ENCODE assay signal across 8 cellular contexts in the genomic region with DNA sequence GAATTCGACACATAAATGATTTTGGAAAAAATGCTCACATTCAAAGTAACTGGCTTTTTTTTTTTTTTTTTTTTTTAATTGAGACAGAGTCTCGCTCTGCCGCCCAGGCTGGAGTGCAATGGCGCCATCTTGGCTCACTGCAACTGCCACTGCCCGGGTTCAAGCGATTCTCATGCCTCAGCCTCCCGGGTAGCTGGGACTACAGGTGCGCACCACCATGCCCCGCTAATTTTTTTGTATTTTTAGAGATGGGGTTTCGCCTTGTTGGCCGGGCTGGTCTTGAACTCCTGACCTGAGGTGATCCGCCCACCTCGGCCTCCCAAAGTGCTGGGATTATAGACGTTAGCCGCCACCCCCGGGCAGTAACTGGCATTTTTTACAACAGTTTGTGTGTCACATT.
DNase-seq lines count a peak whose midpoint lies in the region; ATAC-seq, FAIRE-seq and TF ChIP-seq lines count a peak whose summit lies in the region.
"Not testable (repeated sequence)": the region's sequence is repeated elsewhere in the genome, so short reads cannot be mapped to it uniquely, and the experiment has no call there.

No MANE protein-coding gene starts in this region.

- not testable (repeated sequence) for H3K4me3 ChIP-seq in PC-9; K562; mammary epithelial cell (replicated peaks in 1 of 3; ENCODE audit: insufficient read depth in 1 of 3, low read depth in 2 of 3, low read length in 3 of 3); parathyroid adenoma (ENCODE audit: low read depth, low read length); suprapubic skin

- dilution Hi-C loops in mammary epithelial cell (cut with HindIII; ENCODE audit: low sequenced_read_pairs) = not testable (repeated sequence)

- not testable (repeated sequence) for TF ChIP-seq CTCF in C4-2B (conservative IDR thresholded peaks at IDR 0.05); PC-9 (conservative IDR thresholded peaks at IDR 0.05); VCaP (conservative IDR thresholded peaks at IDR 0.05); K562 (IDR thresholded peaks at IDR 0.05 in 2 of 3, conservative IDR thresholded peaks at IDR 0.05 in 1 of 3; ENCODE audit: insufficient read depth in 2 of 3, low read depth in 1 of 3, low read length in 3 of 3); mammary epithelial cell (conservative IDR thresholded peaks at IDR 0.05 in 1 of 2, IDR thresholded peaks at IDR 0.05 in 1 of 2; ENCODE audit: extremely low read depth in 1 of 2, insufficient read depth in 1 of 2, low read depth in 1 of 2, low read length in 2 of 2); parathyroid adenoma (IDR thresholded peaks at IDR 0.05); suprapubic skin (IDR thresholded peaks at IDR 0.05); type B pancreatic cell (conservative IDR thresholded peaks at IDR 0.05)

- not testable (repeated sequence) for ATAC-seq in K562

- H3K4me2 ChIP-seq in PC-9 (peak overlapping the region; percentile 66), mammary epithelial cell (ENCODE audit: insufficient read depth, low read depth, low read length) (peak overlapping the region; percentile 6), parathyroid adenoma (ENCODE audit: low read length) (peak overlapping the region; percentile 52)
- H3K4me2 ChIP-seq in K562 (ENCODE audit: insufficient read depth, low read length) = not testable (repeated sequence)

- H3K9me2 ChIP-seq in PC-9 (ENCODE audit: insufficient read depth) = not testable (repeated sequence)

- POLR2A ChIA-PET in PC-9 (lab: Charles Lee; ENCODE audit: unreplicated experiment) = not testable (repeated sequence)
- POLR2A ChIA-PET in K562 (lab: Yijun Ruan, JAX) = interaction anchor here (0.9 kb wide), 1 partner anchor 9 kb away, joined by 6 read pairs; no protein-coding TSS in a partner anchor

- H3K27ac ChIP-seq in C4-2B (peak overlapping the region; percentile 9), VCaP (peak overlapping the region; percentile 59), suprapubic skin (peak overlapping the region; percentile 32)
- H3K27ac ChIP-seq in PC-9; K562 (ENCODE audit: extremely low read depth, low read depth, low read length); mammary epithelial cell (ENCODE audit: insufficient read depth, low read depth, low read length); parathyroid adenoma: not testable (repeated sequence)

- in situ Hi-C loops in K562 (cut with MboI); mammary epithelial cell (cut with MboI; ENCODE audit: low sequenced_read_pairs in 2 of 2): not testable (repeated sequence)

- 43% methylated on average over 11 of the region's 16 CpGs for whole genome bisulfite sequencing in K562 (ENCODE audit: insufficient coverage, low coverage, missing lambda C conversion rate)
- 59% methylated on average over 16 of the region's 16 CpGs for WGBS in mammary epithelial cell (ENCODE audit: low coverage, missing lambda C conversion rate)
- 66% methylated on average over 16 of the region's 16 CpGs for WGBS in suprapubic skin

- H3K36me3 Mint-ChIP-seq in type B pancreatic cell = not testable (repeated sequence)

- not testable (repeated sequence) for FAIRE-seq in K562 (lab: Jason Lieb, UNC)

- peaks cover 27% of the 10 kb centered on the region for H3K27me3 Mint-ChIP-seq in type B pancreatic cell

- not testable (repeated sequence) for H3K36me3 ChIP-seq in PC-9 (ENCODE audit: low read depth); K562 (ENCODE audit: control insufficient read depth, insufficient read depth, low read length); mammary epithelial cell (ENCODE audit: insufficient read depth, low read length); parathyroid adenoma (ENCODE audit: control insufficient read depth, insufficient read depth, low read length); suprapubic skin

- not testable (repeated sequence) for H2AFZ ChIP-seq in PC-9; K562 (ENCODE audit: low read depth, low read length); mammary epithelial cell (ENCODE audit: low read depth, low read length); parathyroid adenoma

- TF ChIP-seq POLR2A in K562 (conservative IDR thresholded peaks at IDR 0.05); suprapubic skin (IDR thresholded peaks at IDR 0.05): not testable (repeated sequence)

- H3K79me2 ChIP-seq in PC-9 (ENCODE audit: low read depth); K562 (ENCODE audit: control insufficient read depth, insufficient read depth, low read length); mammary epithelial cell (ENCODE audit: insufficient read depth, low read length); parathyroid adenoma: not testable (repeated sequence)

- H3K4me1 Mint-ChIP-seq in type B pancreatic cell (ENCODE audit: unreplicated experiment) = not testable (repeated sequence)

- not testable (repeated sequence) for TF ChIP-seq EP300 in K562 (IDR thresholded peaks at IDR 0.05; ENCODE audit: low read length); suprapubic skin (IDR thresholded peaks at IDR 0.05)

- not testable (repeated sequence) for H3K27me3 ChIP-seq in PC-9 (ENCODE audit: insufficient read depth, low read depth); K562 (ENCODE audit: control insufficient read depth in 2 of 2, insufficient read depth in 2 of 2, low read length in 2 of 2); mammary epithelial cell (ENCODE audit: insufficient read depth, low read length); parathyroid adenoma (ENCODE audit: control insufficient read depth, insufficient read depth, low read length); suprapubic skin

- H3K9me1 ChIP-seq in K562 (ENCODE audit: control insufficient read depth, insufficient read depth, low read length) = not testable (repeated sequence)

- not testable (repeated sequence) for H3K9ac ChIP-seq in K562 (ENCODE audit: insufficient read depth in 1 of 2, low read depth in 2 of 2, low read length in 2 of 2); mammary epithelial cell (ENCODE audit: insufficient read depth, low read length); parathyroid adenoma

- not testable (repeated sequence) for H3K9me3 ChIP-seq in PC-9 (ENCODE audit: insufficient read depth, low read depth); K562 (replicated peaks; ENCODE audit: control insufficient read depth, insufficient read depth, low read depth, low read length); mammary epithelial cell (replicated peaks; ENCODE audit: insufficient read depth, low read length); parathyroid adenoma (ENCODE audit: control insufficient read depth, low read length); suprapubic skin

- not testable (repeated sequence) for H3K9me3 Mint-ChIP-seq in type B pancreatic cell

- H4K20me1 ChIP-seq in PC-9 (ENCODE audit: insufficient read depth); K562 (replicated peaks; ENCODE audit: control insufficient read depth, insufficient read depth, low read length); mammary epithelial cell (ENCODE audit: insufficient read depth, low read length): not testable (repeated sequence)

- CTCF ChIA-PET in PC-9 (lab: Charles Lee) = interaction anchor here (1.5 kb wide), 1 partner anchor 53 kb away, joined by 8 read pairs; no protein-coding TSS in a partner anchor
- CTCF ChIA-PET in K562 (lab: Yijun Ruan, JAX; ENCODE audit: low intra/inter-chr PET ratio); mammary epithelial cell (lab: Charles Lee; ENCODE audit: low non-redundant PET): not testable (repeated sequence)

- peak overlapping the region; percentile 49 for H3K27ac Mint-ChIP-seq in type B pancreatic cell

- H3F3A ChIP-seq in PC-9 (ENCODE audit: insufficient read depth, low read depth) = not testable (repeated sequence)

- peaks cover 26% of the 10 kb centered on the region for H3K4me1 ChIP-seq in PC-9 (replicated peaks; ENCODE audit: insufficient read depth)
- not testable (repeated sequence) for H3K4me1 ChIP-seq in K562 (replicated peaks in 1 of 2; ENCODE audit: control insufficient read depth in 2 of 2, insufficient read depth in 2 of 2, low read length in 2 of 2); mammary epithelial cell (ENCODE audit: insufficient read depth, low read length); parathyroid adenoma; suprapubic skin

- H3K4me3 Mint-ChIP-seq in type B pancreatic cell = not testable (repeated sequence)

- TF ChIP-seq RAD21 in K562 (CRISPR knock-in tag; conservative IDR thresholded peaks at IDR 0.05 in 1 of 2, IDR thresholded peaks at IDR 0.05 in 1 of 2) = not testable (repeated sequence)

- BruUV-seq in PC-9 (replicated peaks; lab: Mats Ljungman, UMichigan); K562 (replicated peaks; lab: Mats Ljungman, UMichigan); mammary epithelial cell (replicated peaks; lab: Mats Ljungman, UMichigan): not testable (repeated sequence)

- intact Hi-C loops in PC-9 (cut with micrococcal nuclease; ENCODE audit: unreplicated experiment) = loop anchor here (5.0 kb wide), 1 partner anchor 33 kb away; no protein-coding TSS in a partner anchor
- intact Hi-C loops in K562 (cut with micrococcal nuclease); mammary epithelial cell (cut with micrococcal nuclease): not testable (repeated sequence)

- DNase-seq in PC-9; K562 (ENCODE audit: extremely low read depth in 1 of 4, low spot score in 3 of 4); mammary epithelial cell; type B pancreatic cell (ENCODE audit: extremely low spot score, unreplicated experiment): not testable (repeated sequence)
- peak in 1 of 2 donors; percentile 39 for DNase-seq in suprapubic skin (ENCODE audit: low spot score in 2 of 2)

TF ChIP-seq in K562, 482 proteins besides CTCF, POLR2A, EP300 and RAD21 (continues in another document):
- peak; percentile 54; the same call in 1 of the 2 replicates for TF ChIP-seq ADNP (tag; IDR thresholded peaks at IDR 0.05)
- TF ChIP-seq EGR1 (conservative IDR thresholded peaks at IDR 0.05) = peak; percentile 24; the same call in 1 of the 2 replicates
